Comparison of ENCODE assay signal across 15 cellular contexts in the genomic region with DNA sequence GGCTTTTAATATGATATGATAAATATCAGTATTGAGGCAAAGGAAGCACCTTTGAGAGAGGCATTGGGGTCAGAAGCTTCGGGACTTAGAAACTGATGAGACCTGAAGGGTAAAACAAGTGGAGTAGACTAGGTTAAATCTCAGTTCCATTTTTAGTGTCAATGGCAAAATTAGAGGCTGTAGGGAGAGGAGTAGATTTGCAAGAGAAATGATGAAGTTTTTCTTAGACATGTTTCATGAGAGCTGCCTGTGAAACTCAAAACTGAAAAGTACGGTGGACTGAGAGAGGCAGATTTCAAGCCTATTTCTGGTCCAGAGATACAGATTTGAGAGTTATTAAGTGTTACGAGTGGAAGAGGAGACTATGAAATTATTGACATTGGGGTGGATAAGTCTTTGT.
"Had no signal": no experiment of that assay in that cellular context is flagged by ENCODE, and none has a peak within 500 bp of the region (broad histone marks: within the 10 kb centered on the region; RNA-seq: fewer than 3 reads in every experiment).

No MANE protein-coding gene starts in this region.

- H3K4me3 ChIP-seq: adrenal gland, gastrocnemius medialis, heart right ventricle had no signal

- DNase-seq: activated CD4-positive, alpha-beta T cell treated with anti-CD3 and anti-CD28 coated beads for 48 hours; activated CD8-positive, alpha-beta memory T cell treated with anti-CD3 and anti-CD28 coated beads, Interleukin-2, amount 50 U/mL, for 4 hours; activated CD8-positive, alpha-beta T cell treated with anti-CD3 and anti-CD28 coated beads for 36 hours; activated effector memory CD4-positive, alpha-beta T cell treated with anti-CD3 and anti-CD28 coated beads, Interleukin-2, amount 50 U/mL, for 16 hours; activated T-cell treated with anti-CD3 and anti-CD28 coated beads, Interleukin-2, amount 50 U/mL, for 48 hours; adrenal gland; gastrocnemius medialis; heart right ventricle; islet precursor cell; midbrain; stimulated activated CD4-positive, alpha-beta T cell treated with anti-CD3 and anti-CD28 coated beads, Interleukin-12 subunit alpha, Interleukin-12 subunit beta, amount 100 ng/mL, for 4 hours; stimulated activated CD4-positive, alpha-beta T cell treated with anti-CD3 and anti-CD28 coated beads, Interleukin-2, amount 100 ng/mL, for 24 hours had no signal

- ATAC-seq: activated CD8-positive, alpha-beta T cell treated with anti-CD3 and anti-CD28 coated beads for 36 hours; gastrocnemius medialis; heart right ventricle; stimulated activated effector memory CD8-positive, alpha-beta T cell treated with anti-CD3 and anti-CD28 coated beads, Interleukin-12 subunit alpha, Interleukin-12 subunit beta, amount 100 ng/mL, for 72 hours; WTC11 had no signal

- H3K27ac ChIP-seq: adrenal gland, gastrocnemius medialis, heart right ventricle, parathyroid adenoma had no signal

- H3K4me1 ChIP-seq: adrenal gland, gastrocnemius medialis, heart right ventricle, parathyroid adenoma had no signal

- H3K9me3 ChIP-seq: adrenal gland, gastrocnemius medialis, heart right ventricle had no signal

- H3K36me3 ChIP-seq: adrenal gland, gastrocnemius medialis, heart right ventricle had no signal

- H3K27me3 ChIP-seq: adrenal gland, gastrocnemius medialis, heart right ventricle had no signal
